22 cellular contexts compared by ENCODE assay signal in genomic region chr6:117629119-117629518, GRCh38.
"Had no signal": no experiment of that assay in that cellular context is flagged by ENCODE, and none has a peak within 500 bp of the region (broad histone marks: within the 10 kb centered on the region; RNA-seq: fewer than 3 reads in every experiment).

No MANE protein-coding gene starts in this region.

- ATAC-seq: effector memory CD8-positive, alpha-beta T cell; left colon; naive thymus-derived CD4-positive, alpha-beta T cell; stimulated activated naive B cell treated with anti-CD40 and anti-IgM and Interleukin-4, amounts not matched to agents 10 μg/mL and 1 μg/mL and 100 μg/mL, for 72 hours; stimulated activated naive CD8-positive, alpha-beta T cell treated with anti-CD3 and anti-CD28 coated beads, Interleukin-15, amount 100 ng/mL, for 72 hours; upper lobe of right lung had no signal

- H3K4me1 Mint-ChIP-seq: naive thymus-derived CD4-positive, alpha-beta T cell; nephron progenitor cell; stimulated activated naive B cell treated with anti-CD40 and anti-IgM and Interleukin-4, amounts not matched to agents 10 μg/mL and 1 μg/mL and 100 μg/mL, for 72 hours; stimulated activated naive CD8-positive, alpha-beta T cell treated with anti-CD3 and anti-CD28 coated beads, Interleukin-15, amount 100 ng/mL, for 72 hours had no signal

- H3K27me3 ChIP-seq: hepatocyte, sigmoid colon, testis, tibial nerve, upper lobe of right lung had no signal

- H3K36me3 ChIP-seq: prostate gland, sigmoid colon, tibial nerve, upper lobe of right lung had no signal

- H3K4me1 ChIP-seq: parathyroid adenoma, prostate gland, sigmoid colon, testis, tibial nerve, upper lobe of right lung had no signal

- H3K27ac ChIP-seq: hepatocyte, parathyroid adenoma, prostate gland, sigmoid colon, skin epidermis, testis, tibial nerve, upper lobe of right lung had no signal

- H3K27me3 Mint-ChIP-seq: dendritic cell treated with granulocyte-macrophage colony-stimulating factor and Interleukin-4, amounts not matched to agents 40 ng/mL and 50 ng/mL, for 4 days had no signal

- H3K4me3 ChIP-seq: hepatocyte, prostate gland, sigmoid colon, skin epidermis, testis, tibial nerve, upper lobe of right lung had no signal

- H3K9me3 ChIP-seq: prostate gland, sigmoid colon, testis had no signal

- DNase-seq: effector memory CD8-positive, alpha-beta T cell; erythroblast; foreskin melanocyte; head of caudate nucleus; kidney; left colon; mammary epithelial cell; naive thymus-derived CD4-positive, alpha-beta T cell; nephron progenitor cell; sigmoid colon; stimulated activated CD4-positive, alpha-beta T cell treated with anti-CD3 and anti-CD28 coated beads, Interleukin-2, amount 100 ng/mL, for 24 hours; stimulated activated CD4-positive, alpha-beta T cell treated with anti-CD3 and anti-CD28 coated beads, Interleukin-4, amount 100 ng/mL, for 4 hours; stimulated activated naive B cell treated with anti-CD40 and anti-IgM and Interleukin-4, amounts not matched to agents 10 μg/mL and 1 μg/mL and 100 μg/mL, for 72 hours; stimulated activated naive CD8-positive, alpha-beta T cell treated with anti-CD3 and anti-CD28 coated beads, Interleukin-15, amount 100 ng/mL, for 72 hours; testis; upper lobe of right lung had no signal

- H3K27ac Mint-ChIP-seq: dendritic cell treated with granulocyte-macrophage colony-stimulating factor and Interleukin-4, amounts not matched to agents 40 ng/mL and 50 ng/mL, for 4 days; effector memory CD8-positive, alpha-beta T cell; naive thymus-derived CD4-positive, alpha-beta T cell; nephron progenitor cell; stimulated activated naive B cell treated with anti-CD40 and anti-IgM and Interleukin-4, amounts not matched to agents 10 μg/mL and 1 μg/mL and 100 μg/mL, for 72 hours; stimulated activated naive CD8-positive, alpha-beta T cell treated with anti-CD3 and anti-CD28 coated beads, Interleukin-15, amount 100 ng/mL, for 72 hours had no signal

- H3K4me3 Mint-ChIP-seq: dendritic cell treated with granulocyte-macrophage colony-stimulating factor and Interleukin-4, amounts not matched to agents 40 ng/mL and 50 ng/mL, for 4 days; effector memory CD8-positive, alpha-beta T cell; naive thymus-derived CD4-positive, alpha-beta T cell; nephron progenitor cell; stimulated activated naive B cell treated with anti-CD40 and anti-IgM and Interleukin-4, amounts not matched to agents 10 μg/mL and 1 μg/mL and 100 μg/mL, for 72 hours; stimulated activated naive CD8-positive, alpha-beta T cell treated with anti-CD3 and anti-CD28 coated beads, Interleukin-15, amount 100 ng/mL, for 72 hours had no signal
